13 cellular contexts compared by ENCODE assay signal in genomic region chr15:38646716-38647115, GRCh38.
DNase-seq lines count a peak whose midpoint lies in the region; ATAC-seq and TF ChIP-seq lines count a peak whose summit lies in the region.
"Had no signal": no experiment of that assay in that cellular context is flagged by ENCODE, and none has a peak within 500 bp of the region (broad histone marks: within the 10 kb centered on the region; RNA-seq: fewer than 3 reads in every experiment).

No MANE protein-coding gene starts in this region.

- H3K4me1 Mint-ChIP-seq in CD4-positive, CD25-positive, alpha-beta regulatory T cell: peaks cover 31 to 81% (median 52%) of the 10 kb centered on the region in 4 donors
- peaks cover 33% of the 10 kb centered on the region for H3K4me1 Mint-ChIP-seq in T-helper 17 cell

- H3K9ac ChIP-seq in BLaER1: no peak overlapping the region
- H3K9ac ChIP-seq: GM23248 had no signal

- H3K4me2 ChIP-seq in BLaER1: no peak overlapping the region

- no peak for TF ChIP-seq CTCF in foreskin keratinocyte (conservative IDR thresholded peaks at IDR 0.05)

- H3K36me3 ChIP-seq in BLaER1: no peaks in the 10 kb centered on the region
- no peaks in the 10 kb centered on the region for H3K36me3 ChIP-seq in CD4-positive, CD25-positive, alpha-beta regulatory T cell (ENCODE audit: control insufficient read depth, insufficient read depth, low read length)

- H3K27me3 ChIP-seq in BLaER1 (no peaks in the 10 kb centered on the region), foreskin keratinocyte (no peaks in the 10 kb centered on the region)
- H3K27me3 ChIP-seq in CD4-positive, CD25-positive, alpha-beta regulatory T cell (ENCODE audit: control insufficient read depth, insufficient read depth, low read length): no peaks in the 10 kb centered on the region

- H3K27ac ChIP-seq in BLaER1 (peak overlapping the region; percentile 28; the same call in 1 of the 2 replicates), foreskin keratinocyte (no peak overlapping the region)
- no peak overlapping the region for H3K27ac ChIP-seq in CD4-positive, CD25-positive, alpha-beta regulatory T cell (ENCODE audit: insufficient read depth, low read length, poor library complexity, severe bottlenecking)
- H3K27ac ChIP-seq: GM23248 had no signal

- H3K4me3 ChIP-seq in BLaER1: no peak overlapping the region
- H3K4me3 ChIP-seq in CD4-positive, CD25-positive, alpha-beta regulatory T cell (ENCODE audit: low read depth, low read length): no peak overlapping the region
- H3K4me3 ChIP-seq: GM23248 had no signal

- DNase-seq in CD4-positive, CD25-positive, alpha-beta regulatory T cell: no peak
- DNase-seq in T-helper 17 cell: no peak
- DNase-seq in cerebellar nuclear complex (lab: John Stamatoyannopoulos, UW): peak; percentile 70 to 84
- DNase-seq in HuH-7.5 (ENCODE audit: low spot score): no peak
- DNase-seq in foreskin keratinocyte: no peak
- no peak for DNase-seq in HPDE6-E6E7 (ENCODE audit: extremely low spot score)
- DNase-seq: GM23248, NCI-H1436, NCI-H2081, NCI-H510A treated with DMSO at 0.1 percent for 48 hours, SHP77 treated with DMSO at 0.1 percent for 48 hours had no signal

- no peaks in the 10 kb centered on the region for H3K36me3 Mint-ChIP-seq in CD4-positive, CD25-positive, alpha-beta regulatory T cell
- H3K36me3 Mint-ChIP-seq in T-helper 17 cell (ENCODE audit: low read depth): no peaks in the 10 kb centered on the region

- H3K27me3 Mint-ChIP-seq in CD4-positive, CD25-positive, alpha-beta regulatory T cell: no peaks in the 10 kb centered on the region
- no peaks in the 10 kb centered on the region for H3K27me3 Mint-ChIP-seq in T-helper 17 cell

- H3K9me3 ChIP-seq in BLaER1 (peaks cover 13% of the 10 kb centered on the region), T-helper 17 cell (ENCODE audit: control insufficient read depth, low read length, poor library complexity, severe bottlenecking) (no peaks in the 10 kb centered on the region)
- H3K9me3 ChIP-seq in CD4-positive, CD25-positive, alpha-beta regulatory T cell (ENCODE audit: control insufficient read depth in 2 of 2, low read length in 2 of 2): no peaks in the 10 kb centered on the region

- H3K4me1 ChIP-seq in BLaER1 (peaks cover 62% of the 10 kb centered on the region), foreskin keratinocyte (no peaks in the 10 kb centered on the region)
- peaks cover 45% of the 10 kb centered on the region for H3K4me1 ChIP-seq in CD4-positive, CD25-positive, alpha-beta regulatory T cell (ENCODE audit: control insufficient read depth, insufficient read depth, low read length, poor library complexity, severe bottlenecking)

- ATAC-seq in CD4-positive, CD25-positive, alpha-beta regulatory T cell (ENCODE audit: low read depth in 2 of 2): no peak
- ATAC-seq in T-helper 17 cell (no peak), foreskin keratinocyte (no peak)
- ATAC-seq: HCT116 had no signal

- no peak overlapping the region for H3K4me3 Mint-ChIP-seq in CD4-positive, CD25-positive, alpha-beta regulatory T cell
- no peak overlapping the region for H3K4me3 Mint-ChIP-seq in T-helper 17 cell

- peak overlapping the region in 2 of 3 donors; percentile 12 to 61 for H3K27ac Mint-ChIP-seq in CD4-positive, CD25-positive, alpha-beta regulatory T cell
- H3K27ac Mint-ChIP-seq in T-helper 17 cell: peak overlapping the region; percentile 67

- H3K9me3 Mint-ChIP-seq in CD4-positive, CD25-positive, alpha-beta regulatory T cell: peaks cover 0 to 4% (median 0%) of the 10 kb centered on the region in 7 donors

- H4K20me1 ChIP-seq in BLaER1: no peaks in the 10 kb centered on the region

Comparison
In these comparisons a context has a peak if more than half of its experiments do, and no peak if none do; other contexts are left out.
1. DNase-seq: peak in cerebellar nuclear complex (2 of 2); none in CD4-positive, CD25-positive, alpha-beta regulatory T cell (0 of 3), T-helper 17 cell (0 of 3), HuH-7.5 (single experiment), foreskin keratinocyte (0 of 2) and HPDE6-E6E7 (single experiment).